ENCODE assay signal across 8 cellular contexts in genomic region chr3:183447206-183448001, GRCh38. TPM values are rescaled to one million over a fixed set of nuclear protein-coding genes. Genes with fewer than 3 reads are reported as not detected.
DNase-seq lines count a peak whose midpoint lies in the region; ATAC-seq, FAIRE-seq and TF ChIP-seq lines count a peak whose summit lies in the region.

No MANE protein-coding gene starts in this region.

- peak; percentile 82 for ATAC-seq in HG02610 (IDR thresholded peaks at IDR 0.05; ENCODE audit: unreplicated experiment)
- peak; percentile 92 to 94 for ATAC-seq in upper lobe of left lung (ENCODE audit: low FRiP score in 2 of 2)

- H3K4me1 ChIP-seq in left ventricle myocardium inferior = peaks cover 41% of the 10 kb centered on the region
- peaks cover 12 to 18% (median 15%) of the 10 kb centered on the region in 4 donors for H3K4me1 ChIP-seq in upper lobe of left lung

- peak overlapping the region; percentile 82 for H3K4me3 ChIP-seq in left ventricle myocardium inferior
- peak overlapping the region; percentile 40 to 89 (median 76) for H3K4me3 ChIP-seq in upper lobe of left lung

- H3K36me3 ChIP-seq in left ventricle myocardium inferior (peaks cover 7% of the 10 kb centered on the region), upper lobe of left lung (peaks cover 0 to under 1% (median 0%) of the 10 kb centered on the region in 4 donors)

- no peaks in the 10 kb centered on the region for H3K27me3 ChIP-seq in left ventricle myocardium inferior (ENCODE audit: low read depth)
- H3K27me3 ChIP-seq in upper lobe of left lung = no peaks in the 10 kb centered on the region

- peaks cover 26% of the 10 kb centered on the region for H3K9me3 ChIP-seq in left ventricle myocardium inferior (replicated peaks)
- peaks cover 0 to 10% (median 3%) of the 10 kb centered on the region in 4 donors for H3K9me3 ChIP-seq in upper lobe of left lung

- H3K27ac ChIP-seq in left ventricle myocardium inferior (replicated peaks) = peak overlapping the region; percentile 91
- peak overlapping the region; percentile 34 to 85 (median 75) for H3K27ac ChIP-seq in upper lobe of left lung

- WGBS in upper lobe of left lung, 2 donors = 0 to 1% methylated on average over 37 to 41 of the region's 54 CpGs

- DNase-seq in NCI-H1436 treated with DMSO at 0.1 percent for 48 hours (lab: John Stamatoyannopoulos, UW) (peak; percentile 85), T follicular helper cell (ENCODE audit: low read depth) (peak; percentile 37), amniotic epithelial cell (ENCODE audit: low read depth) (peak; percentile 69), left ventricle myocardium inferior (peak; percentile 89), posterior cingulate gyrus (peak; percentile 76 to 97 (median 88)), upper lobe of left lung (peak; percentile 90)

- no peak for TF ChIP-seq CTCF in left ventricle myocardium inferior (IDR thresholded peaks at IDR 0.05; ENCODE audit: borderline replicate concordance)
- TF ChIP-seq CTCF in upper lobe of left lung (IDR thresholded peaks at IDR 0.05) = peak in 2 of 6 experiments; percentile 5 to 13

- peak; percentile 96 for FAIRE-seq in G401.6 (lab: Jason Lieb, UNC)

- intact Hi-C loops in left ventricle myocardium inferior (cut with micrococcal nuclease) = no loop called here
- intact Hi-C loops in posterior cingulate gyrus (cut with DNase I) = no loop called here

- no peak for TF ChIP-seq EP300 in upper lobe of left lung (IDR thresholded peaks at IDR 0.05)

- peak in 3 of 4 donors; percentile 34 to 78 (median 35) for TF ChIP-seq POLR2A in upper lobe of left lung (IDR thresholded peaks at IDR 0.05)

RNA-seq across cellular contexts. Expression of gene MCF2L2, which starts 19.0 kb away (rescaled TPM):
- total RNA-seq in left ventricle myocardium inferior (0.91 TPM), upper lobe of left lung (1 to 10 TPM in 4 of 6 donors, under 1 TPM in 2; 0.22 to 2.0 (median 1.2) TPM)

Comparison
In these comparisons a context has a peak if more than half of its experiments do, and no peak if none do; other contexts are left out.
1. Peak in every context shown above with its lines: DNase-seq, ATAC-seq, H3K4me3 ChIP-seq and H3K27ac ChIP-seq.
2. DNase-seq: peak in every context shown above with its lines; median percentile 90 in upper lobe of left lung; 89 in left ventricle myocardium inferior; 88 in posterior cingulate gyrus; 85 in NCI-H1436 treated with DMSO at 0.1 percent for 48 hours; 69 in amniotic epithelial cell; 37 in T follicular helper cell.